ENCODE assay signal across 12 cellular contexts in genomic region chr15:82535566-82536408, GRCh38. TPM values are rescaled to one million over a fixed set of nuclear protein-coding genes. Genes with fewer than 3 reads are reported as not detected.
DNase-seq lines count a peak whose midpoint lies in the region; TF ChIP-seq lines count a peak whose summit lies in the region.
"Had no signal": no experiment of that assay in that cellular context is flagged by ENCODE, and none has a peak within 500 bp of the region (broad histone marks: within the 10 kb centered on the region; RNA-seq: fewer than 3 reads in every experiment).

No MANE protein-coding gene starts in this region.

- peak overlapping the region; percentile 70 for H3K27ac Mint-ChIP-seq in activated CD4-positive, alpha-beta T cell treated with anti-CD3 and anti-CD28 coated beads, Interleukin-2, amount 10 ng/mL, durations not matched to agents 24 days and 14 days
- H3K27ac Mint-ChIP-seq in activated T-helper 1 cell treated with anti-CD3 and anti-CD28 coated beads, Interleukin-12 subunit alpha, Interleukin-12 subunit beta, Interleukin-2, Interleukin-4 antibody, amounts not matched to agents 30 ng/mL and 10 ng/mL and 1 ng/mL, durations not matched to agents 14 hours and 24 hours and 36 hours, result peak overlapping the region; percentile 68

- H3K79me2 ChIP-seq in Karpas-422 (ENCODE audit: low read length) (peaks cover 27% of the 10 kb centered on the region), osteoblast (ENCODE audit: insufficient read depth, low read length) (peaks cover 36% of the 10 kb centered on the region)

- no peak overlapping the region for H2AFZ ChIP-seq in Karpas-422 (ENCODE audit: low read length)
- H2AFZ ChIP-seq in osteoblast (ENCODE audit: low read length), result no peak overlapping the region

- H3K4me1 ChIP-seq in Karpas-422 (ENCODE audit: low read length) (peaks cover 21% of the 10 kb centered on the region), osteoblast (ENCODE audit: insufficient read depth, low read length) (peaks cover 10% of the 10 kb centered on the region)

- H3K9me3 Mint-ChIP-seq in activated CD4-positive, alpha-beta T cell treated with anti-CD3 and anti-CD28 coated beads, Interleukin-2, amount 10 ng/mL, durations not matched to agents 24 days and 14 days, result no peaks in the 10 kb centered on the region
- no peaks in the 10 kb centered on the region for H3K9me3 Mint-ChIP-seq in activated T-helper 1 cell treated with anti-CD3 and anti-CD28 coated beads, Interleukin-12 subunit alpha, Interleukin-12 subunit beta, Interleukin-2, Interleukin-4 antibody, amounts not matched to agents 30 ng/mL and 10 ng/mL and 1 ng/mL, durations not matched to agents 14 hours and 24 hours and 36 hours

- TF ChIP-seq CTCF in osteoblast (IDR thresholded peaks at IDR 0.05; ENCODE audit: extremely low read depth, low read depth, low read length), result no peak

- DNase-seq in activated CD4-positive, alpha-beta T cell treated with anti-CD3 and anti-CD28 coated beads, Interleukin-2, amount 10 ng/mL, durations not matched to agents 24 days and 14 days, result peak; percentile 56
- no peak for DNase-seq in activated CD4-positive, alpha-beta T cell treated with anti-CD3 and anti-CD28 coated beads for 4 hours
- DNase-seq in Karpas-422 (peak; percentile 53), osteoblast (ENCODE audit: insufficient read length, low spot score, missing footprints) (peak; percentile 17), NCI-H1092 treated with DMSO at 0.1 percent for 48 hours (lab: John Stamatoyannopoulos, UW) (no peak), NCI-H345 (lab: John Stamatoyannopoulos, UW) (no peak), inferior parietal cortex (ENCODE audit: extremely low spot score) (no peak)
- no peak for DNase-seq in activated T-helper 1 cell treated with anti-CD3 and anti-CD28 coated beads, Interleukin-12 subunit alpha, Interleukin-12 subunit beta, Interleukin-2, Interleukin-4 antibody, amounts not matched to agents 30 ng/mL and 10 ng/mL and 1 ng/mL, durations not matched to agents 14 hours and 24 hours and 36 hours (ENCODE audit: low spot score)
- DNase-seq: heart right ventricle, mesenchymal stem cell, T1000 had no signal

- no peaks in the 10 kb centered on the region for H3K9me2 ChIP-seq in Karpas-422 (replicated peaks; ENCODE audit: insufficient read depth, low read length)

- H3K4me3 Mint-ChIP-seq in activated CD4-positive, alpha-beta T cell treated with anti-CD3 and anti-CD28 coated beads, Interleukin-2, amount 10 ng/mL, durations not matched to agents 24 days and 14 days, result peak overlapping the region; percentile 86
- H3K4me3 Mint-ChIP-seq in activated T-helper 1 cell treated with anti-CD3 and anti-CD28 coated beads, Interleukin-12 subunit alpha, Interleukin-12 subunit beta, Interleukin-2, Interleukin-4 antibody, amounts not matched to agents 30 ng/mL and 10 ng/mL and 1 ng/mL, durations not matched to agents 14 hours and 24 hours and 36 hours, result peak overlapping the region; percentile 35

- H3K36me3 Mint-ChIP-seq in activated CD4-positive, alpha-beta T cell treated with anti-CD3 and anti-CD28 coated beads, Interleukin-2, amount 10 ng/mL, durations not matched to agents 24 days and 14 days (ENCODE audit: low read depth), result peaks cover 64% of the 10 kb centered on the region
- peaks cover 61% of the 10 kb centered on the region for H3K36me3 Mint-ChIP-seq in activated T-helper 1 cell treated with anti-CD3 and anti-CD28 coated beads, Interleukin-12 subunit alpha, Interleukin-12 subunit beta, Interleukin-2, Interleukin-4 antibody, amounts not matched to agents 30 ng/mL and 10 ng/mL and 1 ng/mL, durations not matched to agents 14 hours and 24 hours and 36 hours (ENCODE audit: low read depth)

- H3K27me3 Mint-ChIP-seq in activated CD4-positive, alpha-beta T cell treated with anti-CD3 and anti-CD28 coated beads, Interleukin-2, amount 10 ng/mL, durations not matched to agents 24 days and 14 days, result no peaks in the 10 kb centered on the region
- H3K27me3 Mint-ChIP-seq in activated T-helper 1 cell treated with anti-CD3 and anti-CD28 coated beads, Interleukin-12 subunit alpha, Interleukin-12 subunit beta, Interleukin-2, Interleukin-4 antibody, amounts not matched to agents 30 ng/mL and 10 ng/mL and 1 ng/mL, durations not matched to agents 14 hours and 24 hours and 36 hours (ENCODE audit: insufficient read depth), result no peaks in the 10 kb centered on the region

- no peak overlapping the region for H3K9ac ChIP-seq in Karpas-422 (ENCODE audit: low read length)

- H3K4me3 ChIP-seq in Karpas-422 (ENCODE audit: low read length), result no peak overlapping the region
- H3K4me3 ChIP-seq in osteoblast (ENCODE audit: insufficient read depth, low read length), result no peak overlapping the region
- H3K4me3 ChIP-seq: heart right ventricle, vagina had no signal

- H4K20me1 ChIP-seq in Karpas-422 (ENCODE audit: insufficient read depth, low read depth, low read length), result peaks cover 38% of the 10 kb centered on the region
- H4K20me1 ChIP-seq in osteoblast (ENCODE audit: insufficient read depth, low read length), result peaks cover 45% of the 10 kb centered on the region

- H3K4me1 Mint-ChIP-seq in activated CD4-positive, alpha-beta T cell treated with anti-CD3 and anti-CD28 coated beads, Interleukin-2, amount 10 ng/mL, durations not matched to agents 24 days and 14 days, result peaks cover 31% of the 10 kb centered on the region
- H3K4me1 Mint-ChIP-seq in activated T-helper 1 cell treated with anti-CD3 and anti-CD28 coated beads, Interleukin-12 subunit alpha, Interleukin-12 subunit beta, Interleukin-2, Interleukin-4 antibody, amounts not matched to agents 30 ng/mL and 10 ng/mL and 1 ng/mL, durations not matched to agents 14 hours and 24 hours and 36 hours (ENCODE audit: low read depth), result peaks cover 36% of the 10 kb centered on the region

- no peak overlapping the region for H3K4me2 ChIP-seq in Karpas-422 (ENCODE audit: low read depth, low read length, poor library complexity, severe bottlenecking)
- no peak overlapping the region for H3K4me2 ChIP-seq in osteoblast (ENCODE audit: insufficient read depth, low read length)

- intact Hi-C loops in activated CD4-positive, alpha-beta T cell treated with anti-CD3 and anti-CD28 coated beads, Interleukin-2, amount 10 ng/mL, durations not matched to agents 24 days and 14 days (cut with micrococcal nuclease), result loop anchor here (5.0 kb wide), 1 partner anchor 532 kb away; the partner anchor contains the start of gene BTBD1
- intact Hi-C loops in activated T-helper 1 cell treated with anti-CD3 and anti-CD28 coated beads, Interleukin-12 subunit alpha, Interleukin-12 subunit beta, Interleukin-2, Interleukin-4 antibody, amounts not matched to agents 30 ng/mL and 10 ng/mL and 1 ng/mL, durations not matched to agents 14 hours and 24 hours and 36 hours (cut with micrococcal nuclease), result loop anchor here (10.0 kb wide), 1 partner anchor 669 kb away; the partner anchor contains the start of gene HDGFL3

- H3K36me3 ChIP-seq in Karpas-422 (ENCODE audit: insufficient read depth, low read length) (peaks cover 44% of the 10 kb centered on the region), osteoblast (ENCODE audit: insufficient read depth, low read length) (peaks cover 35% of the 10 kb centered on the region)

- H3K27ac ChIP-seq in Karpas-422 (ENCODE audit: low read length), result no peak overlapping the region
- no peak overlapping the region for H3K27ac ChIP-seq in osteoblast (ENCODE audit: low read depth, low read length)
- H3K27ac ChIP-seq: heart right ventricle, vagina had no signal

- H3K27me3 ChIP-seq in Karpas-422 (ENCODE audit: low read length), result no peaks in the 10 kb centered on the region
- no peaks in the 10 kb centered on the region for H3K27me3 ChIP-seq in osteoblast (ENCODE audit: insufficient read depth, low read length)
- H3K27me3 ChIP-seq: heart right ventricle, vagina had no signal

- H3K9me3 ChIP-seq in Karpas-422 (ENCODE audit: low read length) (no peaks in the 10 kb centered on the region), osteoblast (ENCODE audit: low read depth, low read length) (no peaks in the 10 kb centered on the region)
- H3K9me3 ChIP-seq: heart right ventricle, vagina had no signal

RNA-seq across cellular contexts. Expression of gene RPS17, which starts 4.5 kb away (rescaled TPM):
- total RNA-seq in activated CD4-positive, alpha-beta T cell treated with anti-CD3 and anti-CD28 coated beads, Interleukin-2, amount 10 ng/mL, durations not matched to agents 24 days and 14 days, result 2,675 and 2,728 TPM in 2 replicates
- 5,063 and 5,133 TPM in 2 replicates for total RNA-seq in Karpas-422 (2014; rRNA removed; shearing (Covaris generic); ENCODE audit: low replicate concordance)
- total RNA-seq in activated T-helper 1 cell treated with anti-CD3 and anti-CD28 coated beads, Interleukin-12 subunit alpha, Interleukin-12 subunit beta, Interleukin-2, Interleukin-4 antibody, amounts not matched to agents 30 ng/mL and 10 ng/mL and 1 ng/mL, durations not matched to agents 14 hours and 24 hours and 36 hours, result 2,478 and 2,503 TPM in 2 replicates
- 1,188 and 1,195 TPM in 2 replicates for total RNA-seq in osteoblast

Comparison
In these comparisons a context has a peak if more than half of its experiments do, and no peak if none do; other contexts are left out.
1. DNase-seq: peak in activated CD4-positive, alpha-beta T cell treated with anti-CD3 and anti-CD28 coated beads, Interleukin-2, amount 10 ng/mL, durations not matched to agents 24 days and 14 days (single experiment), Karpas-422 (single experiment) and osteoblast (single experiment); none in activated CD4-positive, alpha-beta T cell treated with anti-CD3 and anti-CD28 coated beads for 4 hours (0 of 2), activated T-helper 1 cell treated with anti-CD3 and anti-CD28 coated beads, Interleukin-12 subunit alpha, Interleukin-12 subunit beta, Interleukin-2, Interleukin-4 antibody, amounts not matched to agents 30 ng/mL and 10 ng/mL and 1 ng/mL, durations not matched to agents 14 hours and 24 hours and 36 hours (single experiment), NCI-H1092 treated with DMSO at 0.1 percent for 48 hours (single experiment), NCI-H345 (single experiment) and inferior parietal cortex (single experiment).